In the genomic region with DNA sequence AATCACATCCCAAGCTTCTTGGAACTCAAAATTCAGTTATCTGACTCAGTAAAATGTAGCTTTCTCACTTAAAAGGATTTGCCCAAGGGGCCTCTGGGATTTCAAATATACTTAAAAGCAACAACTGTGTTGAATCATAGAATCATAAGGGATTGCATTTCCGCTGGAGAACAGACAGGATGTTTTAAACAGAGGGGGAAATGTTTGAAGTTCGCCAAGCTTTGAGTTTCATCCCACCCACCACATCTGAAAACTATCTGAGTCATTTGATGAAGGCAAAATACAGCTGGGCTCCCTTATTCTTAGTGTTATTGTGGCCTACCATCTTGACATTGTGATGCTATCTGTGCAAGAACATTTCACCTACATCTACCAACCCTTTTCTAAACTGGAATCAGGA, we compare ENCODE assay signal across 21 cellular contexts.
A peak's percentile ranks its signal among the peaks of the same experiment; 100 is the strongest.
DNase-seq lines count a peak whose midpoint lies in the region; ATAC-seq and TF ChIP-seq lines count a peak whose summit lies in the region.
"Had no signal": no experiment of that assay in that cellular context is flagged by ENCODE, and none has a peak within 500 bp of the region (broad histone marks: within the 10 kb centered on the region; RNA-seq: fewer than 3 reads in every experiment).

No MANE protein-coding gene starts in this region.

- no peaks in the 10 kb centered on the region for H3F3A ChIP-seq in smooth muscle cell (ENCODE audit: low read depth)

- H3K4me3 ChIP-seq in choroid plexus epithelial cell (ENCODE audit: low read depth, low read length) (no peak overlapping the region), smooth muscle cell (no peak overlapping the region), ovary (no peak overlapping the region)
- H3K4me3 ChIP-seq: A549, gastrocnemius medialis, lung, uterus had no signal

- H3K79me2 ChIP-seq in smooth muscle cell (ENCODE audit: low read depth), result no peaks in the 10 kb centered on the region

- H3K36me3 ChIP-seq in smooth muscle cell (ENCODE audit: low read depth), result no peaks in the 10 kb centered on the region
- no peaks in the 10 kb centered on the region for H3K36me3 ChIP-seq in ovary
- H3K36me3 ChIP-seq: gastrocnemius medialis, uterus had no signal

- ATAC-seq in activated T-cell treated with anti-CD3 and anti-CD28 coated beads, Interleukin-2, amount 50 U/mL, for 72 hours (replicated peaks in 1 of 2), result peak; percentile 43 to 69
- ATAC-seq: A549, gastrocnemius medialis had no signal

- no peak for TF ChIP-seq CTCF in choroid plexus epithelial cell (conservative IDR thresholded peaks at IDR 0.05; ENCODE audit: low read depth, low read length)
- TF ChIP-seq CTCF in smooth muscle cell (IDR thresholded peaks at IDR 0.05; ENCODE audit: borderline replicate concordance, insufficient read depth, poor library complexity, severe bottlenecking), result no peak
- no peak for TF ChIP-seq CTCF in ovary (IDR thresholded peaks at IDR 0.05)

- no peak overlapping the region for H3K9ac ChIP-seq in smooth muscle cell (ENCODE audit: low read depth)

- no peaks in the 10 kb centered on the region for H3K9me3 ChIP-seq in smooth muscle cell (replicated peaks; ENCODE audit: low read depth)
- H3K9me3 ChIP-seq in ovary, result no peaks in the 10 kb centered on the region
- H3K9me3 ChIP-seq: A549, gastrocnemius medialis, uterus had no signal

- no peak overlapping the region for H3K4me3 Mint-ChIP-seq in activated T-cell treated with anti-CD3 and anti-CD28 coated beads, Interleukin-2, amount 50 U/mL, for 72 hours
- H3K4me3 Mint-ChIP-seq: activated CD4-positive, alpha-beta memory T cell treated with anti-CD3 and anti-CD28 coated beads for 36 hours; dendritic cell treated with granulocyte-macrophage colony-stimulating factor and Interleukin-4, amounts not matched to agents 40 ng/mL and 50 ng/mL, for 4 days; HFFc6 had no signal

- no peak for DNase-seq in activated T-cell treated with anti-CD3 and anti-CD28 coated beads, Interleukin-2, amount 50 U/mL, for 72 hours
- no peak for DNase-seq in activated T-cell treated with anti-CD3 and anti-CD28 coated beads for 4 hours
- peak; percentile 58 for DNase-seq in HT1080 (ENCODE audit: low read depth)
- peak; percentile 15 for DNase-seq in choroid plexus epithelial cell (ENCODE audit: low read depth)
- DNase-seq in smooth muscle cell (lab: John Stamatoyannopoulos, UW; ENCODE audit: unreplicated experiment), result no peak
- DNase-seq in stimulated activated CD4-positive, alpha-beta T cell treated with anti-CD3 and anti-CD28 coated beads, Interleukin-2, amount 100 ng/mL, for 48 hours, result no peak
- no peak for DNase-seq in ureter (ENCODE audit: low spot score)
- DNase-seq in ovary, result no peak
- DNase-seq: activated CD4-positive, alpha-beta memory T cell treated with anti-CD3 and anti-CD28 coated beads for 36 hours; activated T-cell treated with anti-CD3 and anti-CD28 coated beads, Interleukin-2, amount 50 U/mL, for 1 hour; C1 segment of cervical spinal cord; gastrocnemius medialis; HFFc6; MM.1S; NCI-H82; SHP77; uterus had no signal

- peaks cover 0 to 6% of the 10 kb centered on the region in 2 donors for H3K36me3 Mint-ChIP-seq in activated T-cell treated with anti-CD3 and anti-CD28 coated beads, Interleukin-2, amount 50 U/mL, for 72 hours (ENCODE audit: insufficient read depth in 2 of 2)
- H3K36me3 Mint-ChIP-seq: activated CD4-positive, alpha-beta memory T cell treated with anti-CD3 and anti-CD28 coated beads for 36 hours had no signal

- no peaks in the 10 kb centered on the region for H3K4me1 ChIP-seq in smooth muscle cell (ENCODE audit: low read depth)
- no peaks in the 10 kb centered on the region for H3K4me1 ChIP-seq in ovary (ENCODE audit: insufficient read depth)
- H3K4me1 ChIP-seq: A549, gastrocnemius medialis, uterus had no signal

- peak overlapping the region; percentile 60 for H3K4me2 ChIP-seq in smooth muscle cell
- H3K4me2 ChIP-seq: A549 had no signal

- no peak overlapping the region for H3K27ac Mint-ChIP-seq in activated T-cell treated with anti-CD3 and anti-CD28 coated beads, Interleukin-2, amount 50 U/mL, for 72 hours
- H3K27ac Mint-ChIP-seq: activated CD4-positive, alpha-beta memory T cell treated with anti-CD3 and anti-CD28 coated beads for 36 hours; dendritic cell treated with granulocyte-macrophage colony-stimulating factor and Interleukin-4, amounts not matched to agents 40 ng/mL and 50 ng/mL, for 4 days; HFFc6 had no signal

- H3K4me1 Mint-ChIP-seq in activated T-cell treated with anti-CD3 and anti-CD28 coated beads, Interleukin-2, amount 50 U/mL, for 72 hours (ENCODE audit: low read depth), result peaks cover 8% of the 10 kb centered on the region

- peak overlapping the region; percentile 73 for H2AFZ ChIP-seq in smooth muscle cell (ENCODE audit: low read depth)

- no peaks in the 10 kb centered on the region for H3K27me3 Mint-ChIP-seq in activated T-cell treated with anti-CD3 and anti-CD28 coated beads, Interleukin-2, amount 50 U/mL, for 72 hours (ENCODE audit: low read depth)
- H3K27me3 Mint-ChIP-seq: activated CD4-positive, alpha-beta memory T cell treated with anti-CD3 and anti-CD28 coated beads for 36 hours; dendritic cell treated with granulocyte-macrophage colony-stimulating factor and Interleukin-4, amounts not matched to agents 40 ng/mL and 50 ng/mL, for 4 days had no signal

- intact Hi-C loops in ovary (cut with DNase I), result no loop called here

- H4K20me1 ChIP-seq in smooth muscle cell (ENCODE audit: low read depth), result no peaks in the 10 kb centered on the region

- H3K9me3 Mint-ChIP-seq in activated T-cell treated with anti-CD3 and anti-CD28 coated beads, Interleukin-2, amount 50 U/mL, for 72 hours, result peaks cover 0 to 3% of the 10 kb centered on the region in 2 donors
- H3K9me3 Mint-ChIP-seq: activated CD4-positive, alpha-beta memory T cell treated with anti-CD3 and anti-CD28 coated beads for 36 hours; dendritic cell treated with granulocyte-macrophage colony-stimulating factor and Interleukin-4, amounts not matched to agents 40 ng/mL and 50 ng/mL, for 4 days had no signal

- no peak for TF ChIP-seq POLR2A in ovary (IDR thresholded peaks at IDR 0.05)

- H3K27me3 ChIP-seq in smooth muscle cell (ENCODE audit: low read depth), result no peaks in the 10 kb centered on the region
- H3K27me3 ChIP-seq in ovary, result no peaks in the 10 kb centered on the region
- H3K27me3 ChIP-seq: gastrocnemius medialis, uterus had no signal

- WGBS in smooth muscle cell (ENCODE audit: low lambda C conversion rate), result 33% methylated on average over 2 of the region's 2 CpGs
- WGBS in ovary, 3 donors, result 36 to 48% (median 39%) methylated on average over 2 of the region's 2 CpGs

- TF ChIP-seq EP300 in ovary (IDR thresholded peaks at IDR 0.05), result no peak

- H3K27ac ChIP-seq in smooth muscle cell (ENCODE audit: low read depth) (peak overlapping the region; percentile 51), ovary (no peak overlapping the region)
- H3K27ac ChIP-seq: A549, gastrocnemius medialis, HL-60, uterus had no signal

Comparison
In these comparisons a context has a peak if more than half of its experiments do, and no peak if none do; other contexts are left out.
1. DNase-seq: peak in HT1080 (single experiment) and choroid plexus epithelial cell (single experiment); none in activated T-cell treated with anti-CD3 and anti-CD28 coated beads, Interleukin-2, amount 50 U/mL, for 72 hours (0 of 2), activated T-cell treated with anti-CD3 and anti-CD28 coated beads for 4 hours (single experiment), smooth muscle cell (single experiment), stimulated activated CD4-positive, alpha-beta T cell treated with anti-CD3 and anti-CD28 coated beads, Interleukin-2, amount 100 ng/mL, for 48 hours (0 of 2), ureter (single experiment) and ovary (0 of 5).